Comparison of ENCODE assay signal across 18 cellular contexts in genomic region chr13:21395953-21396352, GRCh38.
A peak's percentile ranks its signal among the peaks of the same experiment; 100 is the strongest.
DNase-seq lines count a peak whose midpoint lies in the region; ATAC-seq and TF ChIP-seq lines count a peak whose summit lies in the region.
"Had no signal": no experiment of that assay in that cellular context is flagged by ENCODE, and none has a peak within 500 bp of the region (broad histone marks: within the 10 kb centered on the region; RNA-seq: fewer than 3 reads in every experiment).

No MANE protein-coding gene starts in this region.

- ATAC-seq in DND-41 (ENCODE audit: insufficient read depth, low read depth) (peak; percentile 87), HG03460 (IDR thresholded peaks at IDR 0.05; ENCODE audit: unreplicated experiment) (no peak), right cardiac atrium (no peak)
- no peak for ATAC-seq in natural killer cell treated with Interleukin-12 subunit alpha and Interleukin-12 subunit beta and Interleukin-15 and Interleukin-18, amount 100 ng/mL, for 72 hours
- ATAC-seq: pancreas had no signal

- DNase-seq in DND-41, result peak; percentile 69
- peak; percentile 79 for DNase-seq in SW480 (ENCODE audit: low spot score)
- peak; percentile 4 for DNase-seq in activated T-helper 1 cell treated with anti-CD3 and anti-CD28 coated beads, Interleukin-12 subunit alpha, Interleukin-12 subunit beta, Interleukin-2, Interleukin-4 antibody, amounts not matched to agents 30 ng/mL and 10 ng/mL and 1 ng/mL, durations not matched to agents 14 hours and 24 hours and 36 hours (ENCODE audit: low spot score)
- no peak for DNase-seq in natural killer cell treated with Interleukin-12 subunit alpha and Interleukin-12 subunit beta and Interleukin-15 and Interleukin-18, amount 100 ng/mL, for 72 hours (ENCODE audit: low spot score)
- no peak for DNase-seq in right cardiac atrium
- DNase-seq in adrenal gland, result no peak
- DNase-seq in GM19238 (ENCODE audit: insufficient read length, low spot score), result no peak
- DNase-seq: amygdala, BE2C, glutamatergic neuron, kidney, NCI-H446, pancreas, spleen, SW 1271 had no signal

- no peak overlapping the region for H2AFZ ChIP-seq in DND-41 (ENCODE audit: low read depth, low read length)

- no peak overlapping the region for H3K4me2 ChIP-seq in DND-41 (ENCODE audit: insufficient read depth, low read length)
- H3K4me2 ChIP-seq: KMS-11 had no signal

- H3K27me3 Mint-ChIP-seq in activated T-helper 1 cell treated with anti-CD3 and anti-CD28 coated beads, Interleukin-12 subunit alpha, Interleukin-12 subunit beta, Interleukin-2, Interleukin-4 antibody, amounts not matched to agents 30 ng/mL and 10 ng/mL and 1 ng/mL, durations not matched to agents 14 hours and 24 hours and 36 hours (ENCODE audit: insufficient read depth), result no peaks in the 10 kb centered on the region
- no peaks in the 10 kb centered on the region for H3K27me3 Mint-ChIP-seq in natural killer cell treated with Interleukin-12 subunit alpha and Interleukin-12 subunit beta and Interleukin-15 and Interleukin-18, amount 100 ng/mL, for 72 hours
- H3K27me3 Mint-ChIP-seq: type B pancreatic cell had no signal

- no peaks in the 10 kb centered on the region for H4K20me1 ChIP-seq in DND-41 (ENCODE audit: insufficient read depth, low read length)

- H3K9me3 Mint-ChIP-seq in activated T-helper 1 cell treated with anti-CD3 and anti-CD28 coated beads, Interleukin-12 subunit alpha, Interleukin-12 subunit beta, Interleukin-2, Interleukin-4 antibody, amounts not matched to agents 30 ng/mL and 10 ng/mL and 1 ng/mL, durations not matched to agents 14 hours and 24 hours and 36 hours, result no peaks in the 10 kb centered on the region
- H3K9me3 Mint-ChIP-seq in natural killer cell treated with Interleukin-12 subunit alpha and Interleukin-12 subunit beta and Interleukin-15 and Interleukin-18, amount 100 ng/mL, for 72 hours, result no peaks in the 10 kb centered on the region
- H3K9me3 Mint-ChIP-seq: type B pancreatic cell had no signal

- H3K4me1 Mint-ChIP-seq in activated T-helper 1 cell treated with anti-CD3 and anti-CD28 coated beads, Interleukin-12 subunit alpha, Interleukin-12 subunit beta, Interleukin-2, Interleukin-4 antibody, amounts not matched to agents 30 ng/mL and 10 ng/mL and 1 ng/mL, durations not matched to agents 14 hours and 24 hours and 36 hours (ENCODE audit: low read depth), result peaks cover 36% of the 10 kb centered on the region
- peaks cover 16 to 25% of the 10 kb centered on the region in 2 donors for H3K4me1 Mint-ChIP-seq in natural killer cell treated with Interleukin-12 subunit alpha and Interleukin-12 subunit beta and Interleukin-15 and Interleukin-18, amount 100 ng/mL, for 72 hours (ENCODE audit: low read depth in 2 of 2)

- H3K27ac Mint-ChIP-seq in activated T-helper 1 cell treated with anti-CD3 and anti-CD28 coated beads, Interleukin-12 subunit alpha, Interleukin-12 subunit beta, Interleukin-2, Interleukin-4 antibody, amounts not matched to agents 30 ng/mL and 10 ng/mL and 1 ng/mL, durations not matched to agents 14 hours and 24 hours and 36 hours, result peak overlapping the region; percentile 75
- H3K27ac Mint-ChIP-seq in natural killer cell treated with Interleukin-12 subunit alpha and Interleukin-12 subunit beta and Interleukin-15 and Interleukin-18, amount 100 ng/mL, for 72 hours, result peak overlapping the region; percentile 18 to 60
- H3K27ac Mint-ChIP-seq: type B pancreatic cell had no signal

- no peak overlapping the region for H3K9ac ChIP-seq in DND-41 (ENCODE audit: low read depth, low read length)
- H3K9ac ChIP-seq: KMS-11 had no signal

- H3K79me2 ChIP-seq in DND-41 (ENCODE audit: insufficient read depth, low read length), result peaks cover 4% of the 10 kb centered on the region; the same call in 1 of the 2 replicates

- H3K27me3 ChIP-seq in DND-41 (ENCODE audit: insufficient read depth, low read length, poor library complexity), result no peaks in the 10 kb centered on the region
- no peaks in the 10 kb centered on the region for H3K27me3 ChIP-seq in right cardiac atrium (ENCODE audit: control insufficient read depth, insufficient read depth)
- no peaks in the 10 kb centered on the region for H3K27me3 ChIP-seq in adrenal gland
- H3K27me3 ChIP-seq: BE2C, pancreas, spleen had no signal

- H3K4me3 ChIP-seq in DND-41 (ENCODE audit: low read depth in 1 of 2, low read length in 2 of 2), result no peak overlapping the region
- H3K4me3 ChIP-seq in right cardiac atrium (ENCODE audit: low read length), result no peak overlapping the region
- H3K4me3 ChIP-seq in adrenal gland, result no peak overlapping the region
- H3K4me3 ChIP-seq: pancreas, spleen had no signal

- peaks cover 18% of the 10 kb centered on the region for H3K36me3 Mint-ChIP-seq in activated T-helper 1 cell treated with anti-CD3 and anti-CD28 coated beads, Interleukin-12 subunit alpha, Interleukin-12 subunit beta, Interleukin-2, Interleukin-4 antibody, amounts not matched to agents 30 ng/mL and 10 ng/mL and 1 ng/mL, durations not matched to agents 14 hours and 24 hours and 36 hours (ENCODE audit: low read depth)
- H3K36me3 Mint-ChIP-seq in natural killer cell treated with Interleukin-12 subunit alpha and Interleukin-12 subunit beta and Interleukin-15 and Interleukin-18, amount 100 ng/mL, for 72 hours, result no peaks in the 10 kb centered on the region

- H3K9me3 ChIP-seq in DND-41 (ENCODE audit: insufficient read depth, low read length, severe bottlenecking) (no peaks in the 10 kb centered on the region), right cardiac atrium (ENCODE audit: control insufficient read depth, low read length) (no peaks in the 10 kb centered on the region), adrenal gland (replicated peaks in 1 of 3) (no peaks in the 10 kb centered on the region)
- H3K9me3 ChIP-seq: BE2C, pancreas, spleen had no signal

- H3K4me1 ChIP-seq in DND-41 (ENCODE audit: insufficient read depth, low read length) (peaks cover 45% of the 10 kb centered on the region), right cardiac atrium (ENCODE audit: control insufficient read depth, insufficient read depth, low read length) (no peaks in the 10 kb centered on the region), adrenal gland (replicated peaks in 1 of 2) (no peaks in the 10 kb centered on the region)
- H3K4me1 ChIP-seq: BE2C, pancreas had no signal

- WGBS in right cardiac atrium, result 77% methylated on average over 3 of the region's 3 CpGs
- WGBS in adrenal gland, 4 donors, result 77 to 89% (median 80%) methylated on average over 3 of the region's 3 CpGs

- H3K36me3 ChIP-seq in DND-41 (ENCODE audit: insufficient read depth, low read length) (peaks cover 60% of the 10 kb centered on the region), adrenal gland (replicated peaks in 1 of 2) (no peaks in the 10 kb centered on the region)
- H3K36me3 ChIP-seq: BE2C, pancreas had no signal

- TF ChIP-seq POLR2A in adrenal gland (IDR thresholded peaks at IDR 0.05), result no peak

- peak overlapping the region; percentile 22 for H3K4me3 Mint-ChIP-seq in activated T-helper 1 cell treated with anti-CD3 and anti-CD28 coated beads, Interleukin-12 subunit alpha, Interleukin-12 subunit beta, Interleukin-2, Interleukin-4 antibody, amounts not matched to agents 30 ng/mL and 10 ng/mL and 1 ng/mL, durations not matched to agents 14 hours and 24 hours and 36 hours
- no peak overlapping the region for H3K4me3 Mint-ChIP-seq in natural killer cell treated with Interleukin-12 subunit alpha and Interleukin-12 subunit beta and Interleukin-15 and Interleukin-18, amount 100 ng/mL, for 72 hours
- H3K4me3 Mint-ChIP-seq: type B pancreatic cell had no signal

- no peak overlapping the region for H3K27ac ChIP-seq in DND-41 (ENCODE audit: low read length)
- H3K27ac ChIP-seq in right cardiac atrium (ENCODE audit: low read length), result no peak overlapping the region
- no peak overlapping the region for H3K27ac ChIP-seq in adrenal gland
- H3K27ac ChIP-seq: KMS-11, pancreas, spleen had no signal

- no peak for TF ChIP-seq CTCF in DND-41 (IDR thresholded peaks at IDR 0.05; ENCODE audit: borderline replicate concordance, extremely low read depth, low read length, poor library complexity, severe bottlenecking)
- no peak for TF ChIP-seq CTCF in adrenal gland (IDR thresholded peaks at IDR 0.05)

- intact Hi-C loops in activated T-helper 1 cell treated with anti-CD3 and anti-CD28 coated beads, Interleukin-12 subunit alpha, Interleukin-12 subunit beta, Interleukin-2, Interleukin-4 antibody, amounts not matched to agents 30 ng/mL and 10 ng/mL and 1 ng/mL, durations not matched to agents 14 hours and 24 hours and 36 hours (cut with micrococcal nuclease), result loop anchor here (5.0 kb wide), 1 partner anchor 99 kb away; no protein-coding TSS in a partner anchor
- intact Hi-C loops in right cardiac atrium (cut with DNase I), result no loop called here
- intact Hi-C loops in adrenal gland (cut with DNase I), result no loop called here

Comparison
In these comparisons a context has a peak if more than half of its experiments do, and no peak if none do; other contexts are left out.
1. DNase-seq: peak in DND-41 (single experiment), SW480 (single experiment) and activated T-helper 1 cell treated with anti-CD3 and anti-CD28 coated beads, Interleukin-12 subunit alpha, Interleukin-12 subunit beta, Interleukin-2, Interleukin-4 antibody, amounts not matched to agents 30 ng/mL and 10 ng/mL and 1 ng/mL, durations not matched to agents 14 hours and 24 hours and 36 hours (single experiment); none in natural killer cell treated with Interleukin-12 subunit alpha and Interleukin-12 subunit beta and Interleukin-15 and Interleukin-18, amount 100 ng/mL, for 72 hours (single experiment), right cardiac atrium (0 of 3), adrenal gland (0 of 7) and GM19238 (single experiment).